Comparison of ENCODE assay signal across 8 cellular contexts in genomic region chr9:127801955-127802575, GRCh38. TPM values are rescaled to one million over a fixed set of nuclear protein-coding genes. Genes with fewer than 3 reads are reported as not detected.
DNase-seq lines count a peak whose midpoint lies in the region; ATAC-seq, FAIRE-seq and TF ChIP-seq lines count a peak whose summit lies in the region.

No MANE protein-coding gene starts in this region.

- POLR2A ChIA-PET in CD4-positive, alpha-beta T cell (lab: Charles Lee): interaction anchor here (0.8 to 2.4 kb wide), 10 partner anchors 9 to 351 kb away, joined by 3 to 9 read pairs (median 3); partner anchors contain the start of genes CDK9 and NAIF1

- H3K9ac ChIP-seq in HUES48 (ENCODE audit: low read depth, low read length): no peak overlapping the region; the same call in 1 of the 2 replicates

- no peak for DNase-seq in CD4-positive, alpha-beta T cell
- DNase-seq in adrenal gland: peak in 5 of 7 donors; percentile 48 to 83 (median 75)
- no peak for DNase-seq in lower lobe of right lung
- DNase-seq in upper lobe of left lung: no peak
- DNase-seq in H54 (ENCODE audit: insufficient read length, low spot score): no peak

- peak overlapping the region; percentile 80 for H3K27ac Mint-ChIP-seq in CD4-positive, alpha-beta T cell

- H3K4me1 ChIP-seq in HUES48 (ENCODE audit: control insufficient read depth, insufficient read depth, low read length) (peaks cover 9% of the 10 kb centered on the region), adrenal gland (replicated peaks in 1 of 2) (peaks cover 24 to 37% of the 10 kb centered on the region in 2 donors), lower lobe of right lung (peaks cover 43% of the 10 kb centered on the region), upper lobe of left lung (peaks cover 30 to 45% (median 33%) of the 10 kb centered on the region in 4 donors)

- no peak for ATAC-seq in CD4-positive, alpha-beta T cell (ENCODE audit: poor library complexity)
- ATAC-seq in lower lobe of right lung (peak in 1 of 2 donors; percentile 2), upper lobe of left lung (ENCODE audit: low FRiP score in 2 of 2) (peak in 1 of 2 donors; percentile 28), GM19397 (IDR thresholded peaks at IDR 0.05; ENCODE audit: unreplicated experiment) (no peak), HG02623 (IDR thresholded peaks at IDR 0.05; ENCODE audit: unreplicated experiment) (no peak)

- H3K4me3 ChIP-seq in HUES48 (ENCODE audit: low read depth, low read length) (peak overlapping the region; percentile 73), adrenal gland (peak overlapping the region in 1 of 4 donors; percentile 89), lower lobe of right lung (peak overlapping the region; percentile 78), upper lobe of left lung (peak overlapping the region in 3 of 4 donors; percentile 79 to 91 (median 80))

- no peaks in the 10 kb centered on the region for H3K9me3 Mint-ChIP-seq in CD4-positive, alpha-beta T cell

- peak in 2 of 4 donors; percentile 37 to 59 for TF ChIP-seq EP300 in upper lobe of left lung (IDR thresholded peaks at IDR 0.05)

- no peak for TF ChIP-seq CTCF in CD4-positive, alpha-beta T cell (IDR thresholded peaks at IDR 0.05)
- peak in 1 of 6 experiments; percentile 29 for TF ChIP-seq CTCF in adrenal gland (IDR thresholded peaks at IDR 0.05)
- TF ChIP-seq CTCF in lower lobe of right lung (IDR thresholded peaks at IDR 0.05): no peak
- TF ChIP-seq CTCF in upper lobe of left lung (IDR thresholded peaks at IDR 0.05): peak in 2 of 6 experiments; percentile 7 to 29

- intact Hi-C loops in CD4-positive, alpha-beta T cell (cut with DNase I, micrococcal nuclease): loop anchor here (1.0 to 5.0 kb wide), 5 partner anchors 15 to 390 kb away; partner anchors contain the start of genes CDK9 (in 2 of the 2) and CIZ1 (in 1 of the 2)
- intact Hi-C loops in adrenal gland (cut with DNase I) (no loop called here), lower lobe of right lung (cut with DNase I) (no loop called here)

- H3K27me3 Mint-ChIP-seq in CD4-positive, alpha-beta T cell: no peaks in the 10 kb centered on the region

- TF ChIP-seq POLR2A in adrenal gland (IDR thresholded peaks at IDR 0.05) (peak in 1 of 2 donors; percentile 17), upper lobe of left lung (IDR thresholded peaks at IDR 0.05) (peak in 1 of 4 donors; percentile 15), H54 (IDR thresholded peaks at IDR 0.05; ENCODE audit: low read depth, low read length) (no peak)

- H3K4me1 Mint-ChIP-seq in CD4-positive, alpha-beta T cell (ENCODE audit: low read depth): peaks cover 26% of the 10 kb centered on the region

- H3K27ac ChIP-seq in CD4-positive, alpha-beta T cell (ENCODE audit: low read depth, low read length): peak overlapping the region; percentile 60
- H3K27ac ChIP-seq in HUES48 (ENCODE audit: low read depth, low read length) (peak overlapping the region; percentile 95), adrenal gland (peak overlapping the region; percentile 85 to 99 (median 94)), lower lobe of right lung (peak overlapping the region; percentile 94), upper lobe of left lung (peak overlapping the region; percentile 94 to 96 (median 95))

- H3K36me3 ChIP-seq in HUES48 (ENCODE audit: control insufficient read depth, insufficient read depth, low read length) (peaks cover 13% of the 10 kb centered on the region), adrenal gland (replicated peaks in 1 of 2) (peaks cover 0 to 21% of the 10 kb centered on the region in 2 donors), lower lobe of right lung (peaks cover 24% of the 10 kb centered on the region), upper lobe of left lung (peaks cover 2 to 29% (median 11%) of the 10 kb centered on the region in 4 donors)

- peak overlapping the region; percentile 87 for H3K4me3 Mint-ChIP-seq in CD4-positive, alpha-beta T cell

- H3K9me3 ChIP-seq in CD4-positive, alpha-beta T cell (ENCODE audit: control insufficient read depth, low read length): no peaks in the 10 kb centered on the region
- H3K9me3 ChIP-seq in HUES48 (ENCODE audit: control insufficient read depth, insufficient read depth, low read length) (no peaks in the 10 kb centered on the region), adrenal gland (replicated peaks in 1 of 3) (no peaks in the 10 kb centered on the region), lower lobe of right lung (no peaks in the 10 kb centered on the region), upper lobe of left lung (no peaks in the 10 kb centered on the region)

- H3K27me3 ChIP-seq in CD4-positive, alpha-beta T cell (ENCODE audit: control insufficient read depth, insufficient read depth, low read length): no peaks in the 10 kb centered on the region
- H3K27me3 ChIP-seq in HUES48 (ENCODE audit: control insufficient read depth, insufficient read depth, low read length): no peaks in the 10 kb centered on the region
- no peaks in the 10 kb centered on the region for H3K27me3 ChIP-seq in adrenal gland
- H3K27me3 ChIP-seq in lower lobe of right lung (ENCODE audit: low read depth): no peaks in the 10 kb centered on the region
- no peaks in the 10 kb centered on the region for H3K27me3 ChIP-seq in upper lobe of left lung

- WGBS in adrenal gland, 4 donors: 11 to 18% (median 14%) methylated on average over 6 to 10 of the region's 10 CpGs
- 13 to 28% methylated on average over 5 to 10 of the region's 10 CpGs for WGBS in upper lobe of left lung, 2 donors

- FAIRE-seq in H54 (lab: Jason Lieb, UNC): no peak

- H3K36me3 Mint-ChIP-seq in CD4-positive, alpha-beta T cell (ENCODE audit: low read depth): peaks cover 12% of the 10 kb centered on the region

- CTCF ChIA-PET in CD4-positive, alpha-beta T cell (lab: Charles Lee): interaction anchor here (1.0 kb wide), 2 partner anchors 67 to 109 kb away, joined by 3 to 5 read pairs; partner anchors contain the start of gene TOR2A

RNA-seq across cellular contexts. Expression of gene FPGS, which starts 0.6 kb away (rescaled TPM):
- total RNA-seq in CD4-positive, alpha-beta T cell: 10 to 100 TPM; 58.0 to 66.6 TPM
- 100 to 1,000 TPM in 5 of 8 donors, 10 to 100 TPM in 3; 58.7 to 359 (median 120) TPM for total RNA-seq in adrenal gland
- polyA plus RNA-seq in adrenal gland: 100 to 1,000 TPM in 2 of 3 donors, 10 to 100 TPM in 1; 59.6 to 176 (median 144) TPM
- 55.4 TPM for total RNA-seq in lower lobe of right lung
- total RNA-seq in upper lobe of left lung: 100 to 1,000 TPM in 2 of 6 donors, 10 to 100 TPM in 4; 85.1 to 337 (median 95.5) TPM

RNA-seq across cellular contexts. Expression of gene CDK9, which starts 16.2 kb away (rescaled TPM):
- total RNA-seq in CD4-positive, alpha-beta T cell: 100 to 1,000 TPM; 117 to 121 TPM
- total RNA-seq in adrenal gland: 100 to 1,000 TPM in 6 of 8 donors, 10 to 100 TPM in 2; 81.8 to 238 (median 117) TPM
- polyA plus RNA-seq in adrenal gland: 100 to 1,000 TPM in 2 of 3 donors, 10 to 100 TPM in 1; 64.0 to 202 (median 166) TPM
- 96.2 TPM for total RNA-seq in lower lobe of right lung
- 100 to 1,000 TPM in 3 of 6 donors, 10 to 100 TPM in 3; 69.8 to 168 (median 106) TPM for total RNA-seq in upper lobe of left lung

RNA-seq across cellular contexts. Expression of gene SH2D3C, which starts 23.6 kb away (rescaled TPM):
- total RNA-seq in CD4-positive, alpha-beta T cell: 10 to 100 TPM; 10.9 to 11.8 TPM
- total RNA-seq in adrenal gland (10 to 100 TPM in 4 of 8 donors, 1 to 10 TPM in 4; 4.4 to 14.2 (median 10.3) TPM), lower lobe of right lung (59.4 TPM), upper lobe of left lung (10 to 100 TPM; 17.5 to 90.4 (median 37.5) TPM)
- polyA plus RNA-seq in adrenal gland: 10 to 100 TPM in 2 of 3 donors, 1 to 10 TPM in 1; 2.1 to 27.1 (median 19.1) TPM

RNA-seq across cellular contexts. Expression of gene ENG, which starts 52.4 kb away (rescaled TPM):
- 1 to 10 TPM; 2.5 to 2.6 TPM for total RNA-seq in CD4-positive, alpha-beta T cell
- 100 to 1,000 TPM in 5 of 8 donors, 10 to 100 TPM in 3; 69.2 to 214 (median 123) TPM for total RNA-seq in adrenal gland
- 100 to 1,000 TPM in 1 of 3 donors, 10 to 100 TPM in 2; 43.2 to 116 (median 96.7) TPM for polyA plus RNA-seq in adrenal gland
- total RNA-seq in lower lobe of right lung: 323 TPM
- total RNA-seq in upper lobe of left lung: 100 to 1,000 TPM in 4 of 6 donors, 10 to 100 TPM in 2; 45.7 to 378 (median 178) TPM

Comparison
In these comparisons a context has a peak if more than half of its experiments do, and no peak if none do; other contexts are left out.
1. DNase-seq: peak in adrenal gland (5 of 7); none in CD4-positive, alpha-beta T cell (0 of 10), lower lobe of right lung (single experiment), upper lobe of left lung (0 of 2) and H54 (single experiment).
2. intact Hi-C loops: an anchor here in CD4-positive, alpha-beta T cell (1.0 to 5.0 kb wide); none called in adrenal gland and lower lobe of right lung.
3. Peak in every context shown above with its lines, with median percentiles within 50 percentile points of each other: H3K27ac ChIP-seq.